Comparison of ENCODE assay signal across 10 cellular contexts in the genomic region with DNA sequence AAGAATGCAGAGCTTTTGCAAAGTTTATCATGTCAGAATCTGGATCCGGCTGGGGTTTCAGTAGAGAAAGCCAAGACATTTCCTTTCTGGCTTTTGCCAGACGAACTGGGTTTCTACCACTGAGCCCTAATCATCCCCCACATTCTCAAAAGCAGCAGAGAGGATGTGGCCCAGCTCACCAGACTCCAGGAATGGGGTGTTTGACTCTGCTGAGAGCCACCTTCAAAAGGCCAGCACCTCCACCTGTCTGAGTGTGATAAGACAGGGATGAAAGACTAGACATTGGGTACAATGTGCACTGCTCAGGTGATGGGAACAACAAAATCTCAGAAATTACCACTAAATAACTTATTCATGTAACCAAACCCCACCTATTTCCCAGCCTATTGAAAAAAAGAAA. TPM values are rescaled to one million over a fixed set of nuclear protein-coding genes. Genes with fewer than 3 reads are reported as not detected.
"Had no signal": no experiment of that assay in that cellular context is flagged by ENCODE, and none has a peak within 500 bp of the region (broad histone marks: within the 10 kb centered on the region; RNA-seq: fewer than 3 reads in every experiment).

No MANE protein-coding gene starts in this region.

- ATAC-seq: HCT116, K562 had no signal

- H3K4me3 ChIP-seq: GM23248, HAP-1, K562 had no signal

- H3K4me3 Mint-ChIP-seq: IgD-negative memory B cell had no signal

- H2AFZ ChIP-seq: GM23248 had no signal

- H3K27ac ChIP-seq: GM23248 had no signal

- H3K4me1 ChIP-seq: HAP-1 had no signal

- H3K27ac Mint-ChIP-seq: IgD-negative memory B cell had no signal

- DNase-seq: GM23248, GOT3, H7, KG1 had no signal

- H3K9ac ChIP-seq: GM23248 had no signal

- H3K36me3 Mint-ChIP-seq: IgD-negative memory B cell had no signal

- H3K36me3 ChIP-seq: HAP-1 had no signal

- H3K4me1 Mint-ChIP-seq: IgD-negative memory B cell had no signal

- H3K9me3 ChIP-seq: HAP-1 had no signal

RNA-seq across cellular contexts. Expression of a gene that starts 25.7 kb away (rescaled TPM):
- total RNA-seq: GM23248, H4, H7, HT-29, K562 had no signal
- polyA plus RNA-seq: GM23248, IgD-negative memory B cell, K562 had no signal
